39 cellular contexts compared by ENCODE assay signal in the genomic region with DNA sequence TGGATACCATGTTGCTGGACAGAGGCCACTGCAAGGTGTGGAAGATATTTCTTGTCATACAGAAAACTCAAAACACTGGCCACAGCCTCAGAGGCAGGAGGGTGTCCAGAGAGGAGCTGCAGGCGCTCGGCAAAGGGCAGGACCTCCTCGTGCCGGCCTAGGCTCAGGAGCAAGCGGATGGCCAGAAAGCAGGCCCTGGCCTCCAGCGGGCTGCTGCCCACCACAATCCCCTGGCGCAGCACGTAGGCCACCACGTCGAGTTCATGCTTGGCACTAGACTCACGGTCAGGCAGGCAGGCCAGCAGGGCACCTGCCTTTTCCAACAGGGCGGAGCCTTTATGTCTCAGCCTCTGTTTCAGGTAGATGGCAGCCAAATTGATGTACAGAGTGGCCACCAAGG. TPM values are rescaled to one million over a fixed set of nuclear protein-coding genes. Genes with fewer than 3 reads are reported as not detected.
"Had no signal": no experiment of that assay in that cellular context is flagged by ENCODE, and none has a peak within 500 bp of the region (broad histone marks: within the 10 kb centered on the region; RNA-seq: fewer than 3 reads in every experiment).

No MANE protein-coding gene starts in this region.

- H3K27ac ChIP-seq: adrenal gland, ascending aorta, body of pancreas, brain microvascular endothelial cell, breast epithelium, cardiac muscle cell had no signal

- H3K27me3 ChIP-seq: adrenal gland, ascending aorta, body of pancreas, brain microvascular endothelial cell, breast epithelium, cardiac muscle cell had no signal

- H3K4me1 Mint-ChIP-seq: activated naive CD4-positive, alpha-beta T cell treated with anti-CD3 and anti-CD28 coated beads, Interleukin-2, amount 50 U/mL, for 24 hours; activated naive CD8-positive, alpha-beta T cell treated with anti-CD3 and anti-CD28 coated beads for 36 hours; activated naive CD8-positive, alpha-beta T cell treated with anti-CD3 and anti-CD28 coated beads, Interleukin-2, amount 50 U/mL, for 24 hours; activated T-helper 17 cell treated with anti-CD3 and anti-CD28 coated beads, Interleukin-2, amount 50 U/mL, for 72 hours had no signal

- H3K9me3 ChIP-seq: adrenal gland, ascending aorta, body of pancreas, breast epithelium had no signal

- H3K4me3 ChIP-seq: adrenal gland, ascending aorta, body of pancreas, breast epithelium, cardiac muscle cell had no signal

- H3K36me3 ChIP-seq: adrenal gland, ascending aorta, brain microvascular endothelial cell, breast epithelium, cardiac muscle cell had no signal

- H3K36me3 Mint-ChIP-seq: activated naive CD4-positive, alpha-beta T cell treated with anti-CD3 and anti-CD28 coated beads, Interleukin-2, amount 10 ng/mL, durations not matched to agents 7 days and 5 days; activated naive CD4-positive, alpha-beta T cell treated with anti-CD3 and anti-CD28 coated beads, Interleukin-2, amount 50 U/mL, for 24 hours; activated naive CD4-positive, alpha-beta T cell treated with anti-CD3 and anti-CD28 coated beads, Interleukin-2, amount 50 U/mL, for 72 hours; activated naive CD8-positive, alpha-beta T cell; activated naive CD8-positive, alpha-beta T cell treated with anti-CD3 and anti-CD28 coated beads for 36 hours; activated naive CD8-positive, alpha-beta T cell treated with anti-CD3 and anti-CD28 coated beads, Interleukin-2, amount 10 ng/mL, durations not matched to agents 7 days and 5 days; brain had no signal

- ATAC-seq: activated naive CD4-positive, alpha-beta T cell treated with anti-CD3 and anti-CD28 coated beads, Interleukin-2, amount 50 U/mL, for 72 hours; activated naive CD8-positive, alpha-beta T cell treated with anti-CD3 and anti-CD28 coated beads, Interleukin-2, amount 50 U/mL, for 24 hours; activated T-cell treated with anti-CD3 and anti-CD28 coated beads, Interleukin-2, amount 50 U/mL, for 4 hours; activated T-cell treated with anti-CD3 and anti-CD28 coated beads, Interleukin-2, amount 50 U/mL, for 72 hours; activated T-helper 17 cell treated with anti-CD3 and anti-CD28 coated beads, Interleukin-2, amount 50 U/mL, for 72 hours; body of pancreas had no signal

- H3K4me3 Mint-ChIP-seq: activated naive CD4-positive, alpha-beta T cell treated with anti-CD3 and anti-CD28 coated beads for 36 hours; activated naive CD4-positive, alpha-beta T cell treated with anti-CD3 and anti-CD28 coated beads, Interleukin-2, amount 10 ng/mL, durations not matched to agents 7 days and 5 days; activated naive CD4-positive, alpha-beta T cell treated with anti-CD3 and anti-CD28 coated beads, Interleukin-2, amount 50 U/mL, for 24 hours; activated naive CD8-positive, alpha-beta T cell; activated naive CD8-positive, alpha-beta T cell treated with anti-CD3 and anti-CD28 coated beads for 36 hours; activated naive CD8-positive, alpha-beta T cell treated with anti-CD3 and anti-CD28 coated beads, Interleukin-2, amount 10 ng/mL, durations not matched to agents 7 days and 5 days; activated naive CD8-positive, alpha-beta T cell treated with anti-CD3 and anti-CD28 coated beads, Interleukin-2, amount 50 U/mL, for 24 hours; activated T-cell treated with anti-CD3 and anti-CD28 coated beads, Interleukin-2, amount 50 U/mL, for 24 hours; activated T-cell treated with anti-CD3 and anti-CD28 coated beads, Interleukin-2, amount 50 U/mL, for 4 hours; activated T-cell treated with anti-CD3 and anti-CD28 coated beads, Interleukin-2, amount 50 U/mL, for 72 hours; activated T-helper 1 cell treated with anti-CD3 and anti-CD28 coated beads, Interleukin-12 subunit alpha, Interleukin-12 subunit beta, Interleukin-2, Interleukin-4 antibody, amounts not matched to agents 30 ng/mL and 10 ng/mL and 1 ng/mL, durations not matched to agents 14 hours and 24 hours and 36 hours; activated T-helper 17 cell treated with anti-CD3 and anti-CD28 coated beads, Interleukin-2, amount 50 U/mL, for 72 hours; brain; central memory CD8-positive, alpha-beta T cell had no signal

- H3K9me3 Mint-ChIP-seq: activated naive CD4-positive, alpha-beta T cell treated with anti-CD3 and anti-CD28 coated beads for 36 hours; activated naive CD4-positive, alpha-beta T cell treated with anti-CD3 and anti-CD28 coated beads, Interleukin-2, amount 10 ng/mL, durations not matched to agents 7 days and 5 days; activated naive CD4-positive, alpha-beta T cell treated with anti-CD3 and anti-CD28 coated beads, Interleukin-2, amount 50 U/mL, for 24 hours; activated naive CD4-positive, alpha-beta T cell treated with anti-CD3 and anti-CD28 coated beads, Interleukin-2, amount 50 U/mL, for 72 hours; activated naive CD8-positive, alpha-beta T cell treated with anti-CD3 and anti-CD28 coated beads for 36 hours; activated naive CD8-positive, alpha-beta T cell treated with anti-CD3 and anti-CD28 coated beads, Interleukin-2, amount 10 ng/mL, durations not matched to agents 7 days and 5 days; activated naive CD8-positive, alpha-beta T cell treated with anti-CD3 and anti-CD28 coated beads, Interleukin-2, amount 50 U/mL, for 24 hours; activated T-cell treated with anti-CD3 and anti-CD28 coated beads, Interleukin-2, amount 50 U/mL, for 24 hours; activated T-cell treated with anti-CD3 and anti-CD28 coated beads, Interleukin-2, amount 50 U/mL, for 4 hours; activated T-cell treated with anti-CD3 and anti-CD28 coated beads, Interleukin-2, amount 50 U/mL, for 72 hours; activated T-helper 1 cell treated with anti-CD3 and anti-CD28 coated beads, Interleukin-12 subunit alpha, Interleukin-12 subunit beta, Interleukin-2, Interleukin-4 antibody, amounts not matched to agents 30 ng/mL and 10 ng/mL and 1 ng/mL, durations not matched to agents 14 hours and 24 hours and 36 hours; activated T-helper 17 cell treated with anti-CD3 and anti-CD28 coated beads, Interleukin-2, amount 50 U/mL, for 72 hours; activated T-helper 2 cell treated with anti-CD3 and anti-CD28 coated beads, Interferon-gamma antibody, Interleukin-2, Interleukin-4, amounts not matched to agents 10 μg/mL and 5 μg/mL and 100 μg/mL, durations not matched to agents 14 hours and 24 hours and 36 hours; central memory CD8-positive, alpha-beta T cell had no signal

- H3K4me1 ChIP-seq: adrenal gland, ascending aorta, body of pancreas, breast epithelium had no signal

- H3K27ac Mint-ChIP-seq: activated naive CD4-positive, alpha-beta T cell treated with anti-CD3 and anti-CD28 coated beads for 36 hours; activated naive CD4-positive, alpha-beta T cell treated with anti-CD3 and anti-CD28 coated beads, Interleukin-2, amount 10 ng/mL, durations not matched to agents 7 days and 5 days; activated naive CD4-positive, alpha-beta T cell treated with anti-CD3 and anti-CD28 coated beads, Interleukin-2, amount 50 U/mL, for 24 hours; activated naive CD4-positive, alpha-beta T cell treated with anti-CD3 and anti-CD28 coated beads, Interleukin-2, amount 50 U/mL, for 72 hours; activated naive CD8-positive, alpha-beta T cell; activated naive CD8-positive, alpha-beta T cell treated with anti-CD3 and anti-CD28 coated beads for 36 hours; activated naive CD8-positive, alpha-beta T cell treated with anti-CD3 and anti-CD28 coated beads, Interleukin-2, amount 10 ng/mL, durations not matched to agents 7 days and 5 days; activated naive CD8-positive, alpha-beta T cell treated with anti-CD3 and anti-CD28 coated beads, Interleukin-2, amount 50 U/mL, for 24 hours; activated T-cell treated with anti-CD3 and anti-CD28 coated beads, Interleukin-2, amount 50 U/mL, for 24 hours; activated T-cell treated with anti-CD3 and anti-CD28 coated beads, Interleukin-2, amount 50 U/mL, for 72 hours; activated T-helper 1 cell treated with anti-CD3 and anti-CD28 coated beads, Interleukin-12 subunit alpha, Interleukin-12 subunit beta, Interleukin-2, Interleukin-4 antibody, amounts not matched to agents 30 ng/mL and 10 ng/mL and 1 ng/mL, durations not matched to agents 14 hours and 24 hours and 36 hours; activated T-helper 17 cell treated with anti-CD3 and anti-CD28 coated beads, Interleukin-2, amount 50 U/mL, for 72 hours; activated T-helper 2 cell treated with anti-CD3 and anti-CD28 coated beads, Interferon-gamma antibody, Interleukin-2, Interleukin-4, amounts not matched to agents 10 μg/mL and 5 μg/mL and 100 μg/mL, durations not matched to agents 14 hours and 24 hours and 36 hours; brain had no signal

- DNase-seq: activated effector memory CD4-positive, alpha-beta T cell treated with anti-CD3 and anti-CD28 coated beads, Interleukin-2, amount 50 U/mL, for 16 hours; activated effector memory CD4-positive, alpha-beta T cell treated with Interleukin-2 at 50 U/mL for 16 hours; activated gamma-delta T cell; activated gamma-delta T cell treated with Interleukin-2 at 50 U/mL for 16 hours; activated naive CD4-positive, alpha-beta T cell; activated naive CD4-positive, alpha-beta T cell treated with anti-CD3 and anti-CD28 coated beads for 36 hours; activated naive CD4-positive, alpha-beta T cell treated with anti-CD3 and anti-CD28 coated beads, Interleukin-2, amount 10 ng/mL, durations not matched to agents 7 days and 5 days; activated naive CD4-positive, alpha-beta T cell treated with anti-CD3 and anti-CD28 coated beads, Interleukin-2, amount 50 U/mL, for 16 hours; activated naive CD4-positive, alpha-beta T cell treated with Interleukin-2 at 50 U/mL for 16 hours; activated naive CD8-positive, alpha-beta T cell treated with anti-CD3 and anti-CD28 coated beads for 36 hours; activated naive CD8-positive, alpha-beta T cell treated with anti-CD3 and anti-CD28 coated beads, Interleukin-2, amount 10 ng/mL, durations not matched to agents 7 days and 5 days; activated naive CD8-positive, alpha-beta T cell treated with anti-CD3 and anti-CD28 coated beads, Interleukin-2, amount 50 U/mL, for 24 hours; activated T-cell treated with anti-CD3 and anti-CD28 coated beads for 4 hours; activated T-cell treated with anti-CD3 and anti-CD28 coated beads, Interleukin-2, amount 50 U/mL, for 1 hour; activated T-cell treated with anti-CD3 and anti-CD28 coated beads, Interleukin-2, amount 50 U/mL, for 24 hours; activated T-cell treated with anti-CD3 and anti-CD28 coated beads, Interleukin-2, amount 50 U/mL, for 4 hours; activated T-cell treated with anti-CD3 and anti-CD28 coated beads, Interleukin-2, amount 50 U/mL, for 48 hours; activated T-cell treated with anti-CD3 and anti-CD28 coated beads, Interleukin-2, amount 50 U/mL, for 72 hours; adrenal gland; amniotic stem cell; amygdala; anterior cingulate cortex; aorta; body of pancreas; brain microvascular endothelial cell; caudate nucleus; central memory CD4-positive, alpha-beta T cell; cerebellar nuclear complex had no signal

- H3K27me3 Mint-ChIP-seq: activated naive CD4-positive, alpha-beta T cell treated with anti-CD3 and anti-CD28 coated beads, Interleukin-2, amount 50 U/mL, for 24 hours; activated naive CD8-positive, alpha-beta T cell treated with anti-CD3 and anti-CD28 coated beads for 36 hours; activated naive CD8-positive, alpha-beta T cell treated with anti-CD3 and anti-CD28 coated beads, Interleukin-2, amount 50 U/mL, for 24 hours; central memory CD8-positive, alpha-beta T cell had no signal

RNA-seq across cellular contexts. Expression of a gene that starts 35.2 kb away (rescaled TPM):
- total RNA-seq: activated naive CD4-positive, alpha-beta T cell treated with anti-CD3 and anti-CD28 coated beads for 36 hours; activated naive CD4-positive, alpha-beta T cell treated with anti-CD3 and anti-CD28 coated beads, Interleukin-2, amount 50 U/mL, for 72 hours; activated naive CD8-positive, alpha-beta T cell treated with anti-CD3 and anti-CD28 coated beads for 36 hours; activated naive CD8-positive, alpha-beta T cell treated with anti-CD3 and anti-CD28 coated beads, Interleukin-2, amount 10 ng/mL, durations not matched to agents 7 days and 5 days; activated T-cell treated with anti-CD3 and anti-CD28 coated beads, Interleukin-2, amount 50 U/mL, for 4 hours; activated T-helper 1 cell treated with anti-CD3 and anti-CD28 coated beads, Interleukin-12 subunit alpha, Interleukin-12 subunit beta, Interleukin-2, Interleukin-4 antibody, amounts not matched to agents 30 ng/mL and 10 ng/mL and 1 ng/mL, durations not matched to agents 14 hours and 24 hours and 36 hours; activated T-helper 17 cell treated with anti-CD3 and anti-CD28 coated beads, Interleukin-2, amount 50 U/mL, for 72 hours; activated T-helper 2 cell treated with anti-CD3 and anti-CD28 coated beads, Interferon-gamma antibody, Interleukin-2, Interleukin-4, amounts not matched to agents 10 μg/mL and 5 μg/mL and 100 μg/mL, durations not matched to agents 14 hours and 24 hours and 36 hours had no signal
- polyA plus RNA-seq: aorta had no signal
